In genomic region chr16:66166451-66166850, GRCh38 we compare ENCODE assay signal across 24 cellular contexts.
DNase-seq lines count a peak whose midpoint lies in the region; ATAC-seq and TF ChIP-seq lines count a peak whose summit lies in the region.
"Had no signal": no experiment of that assay in that cellular context is flagged by ENCODE, and none has a peak within 500 bp of the region (broad histone marks: within the 10 kb centered on the region; RNA-seq: fewer than 3 reads in every experiment).

No MANE protein-coding gene starts in this region.

- no peaks in the 10 kb centered on the region for H4K20me1 ChIP-seq in hepatocyte (ENCODE audit: insufficient read depth, poor library complexity, severe bottlenecking)

- H3K4me1 ChIP-seq in adrenal gland (replicated peaks in 1 of 2) (no peaks in the 10 kb centered on the region), hepatocyte (ENCODE audit: insufficient read depth) (peaks cover 6% of the 10 kb centered on the region)

- no peak for ATAC-seq in HG02623 (IDR thresholded peaks at IDR 0.05; ENCODE audit: unreplicated experiment)
- no peak for ATAC-seq in GM18907 (IDR thresholded peaks at IDR 0.05; ENCODE audit: unreplicated experiment)
- ATAC-seq: GM12878, SK-N-SH treated with all-trans-retinoic acid at 6 μM for 48 hours, T-cell had no signal

- H3K27ac ChIP-seq in adrenal gland (no peak overlapping the region), hepatocyte (peak overlapping the region; percentile 24), caudate nucleus (ENCODE audit: low read depth, low read length) (no peak overlapping the region)
- H3K27ac ChIP-seq: HL-60, KMS-11, PC-9, RWPE1 had no signal

- H3K9me2 ChIP-seq in hepatocyte (replicated peaks; ENCODE audit: insufficient read depth), result no peaks in the 10 kb centered on the region

- H3K36me3 ChIP-seq in adrenal gland (replicated peaks in 1 of 2) (no peaks in the 10 kb centered on the region), hepatocyte (replicated peaks; ENCODE audit: insufficient read depth, low read depth) (no peaks in the 10 kb centered on the region)

- H3K9me3 ChIP-seq in adrenal gland (replicated peaks in 1 of 3) (no peaks in the 10 kb centered on the region), hepatocyte (ENCODE audit: low read depth) (no peaks in the 10 kb centered on the region)

- no peak overlapping the region for H2AFZ ChIP-seq in hepatocyte
- H2AFZ ChIP-seq: PC-9 had no signal

- H3K27me3 Mint-ChIP-seq in activated naive CD4-positive, alpha-beta T cell treated with anti-CD3 and anti-CD28 coated beads for 36 hours (ENCODE audit: low read depth), result no peaks in the 10 kb centered on the region

- H3K36me3 Mint-ChIP-seq in activated naive CD4-positive, alpha-beta T cell treated with anti-CD3 and anti-CD28 coated beads for 36 hours (ENCODE audit: low read depth), result no peaks in the 10 kb centered on the region
- H3K36me3 Mint-ChIP-seq: T-cell had no signal

- no peaks in the 10 kb centered on the region for H3K4me1 Mint-ChIP-seq in activated naive CD4-positive, alpha-beta T cell treated with anti-CD3 and anti-CD28 coated beads for 36 hours (ENCODE audit: low read depth)
- H3K4me1 Mint-ChIP-seq: T-cell had no signal

- no peak for TF ChIP-seq POLR2A in adrenal gland (IDR thresholded peaks at IDR 0.05)

- no peak overlapping the region for H3K4me3 Mint-ChIP-seq in activated naive CD4-positive, alpha-beta T cell treated with anti-CD3 and anti-CD28 coated beads for 36 hours
- H3K4me3 Mint-ChIP-seq: CD4-positive, alpha-beta T cell; T-cell had no signal

- DNase-seq in NCI-H226 (peak; percentile 64), adrenal gland (peak; percentile 28 to 94 (median 75)), hepatocyte (ENCODE audit: low spot score) (peak; percentile 51), caudate nucleus (lab: John Stamatoyannopoulos, UW) (no peak)
- DNase-seq in activated naive CD4-positive, alpha-beta T cell treated with anti-CD3 and anti-CD28 coated beads for 36 hours, result no peak
- DNase-seq: CD4-positive, alpha-beta T cell; COR-L47; DMS 273 treated with DMSO at 0.1 percent for 48 hours; DMS79 treated with DMSO at 0.1 percent for 48 hours; H7; NCI-H1105; NCI-H2029 treated with DMSO at 0.1 percent for 48 hours; NCI-H2171; NCI-H524 treated with DMSO at 0.1 percent for 48 hours; PC-9; SHP77 treated with DMSO at 0.1 percent for 48 hours; T-cell had no signal

- intact Hi-C loops in adrenal gland (cut with DNase I), result no loop called here
- intact Hi-C loops in activated naive CD4-positive, alpha-beta T cell treated with anti-CD3 and anti-CD28 coated beads for 36 hours (cut with micrococcal nuclease), result no loop called here

- WGBS in adrenal gland, 4 donors, result 50 to 77% (median 53%) methylated on average over 3 to 9 of the region's 9 CpGs
- WGBS in hepatocyte (ENCODE audit: low lambda C conversion rate, missing lambda C conversion rate), result 80% methylated on average over 9 of the region's 9 CpGs

- no peak overlapping the region for H3K27ac Mint-ChIP-seq in activated naive CD4-positive, alpha-beta T cell treated with anti-CD3 and anti-CD28 coated beads for 36 hours
- H3K27ac Mint-ChIP-seq: CD4-positive, alpha-beta T cell; T-cell had no signal

- H3K79me2 ChIP-seq in hepatocyte, result no peaks in the 10 kb centered on the region

- CTCF ChIA-PET in activated naive CD4-positive, alpha-beta T cell treated with anti-CD3 and anti-CD28 coated beads for 36 hours (lab: Charles Lee), result no interaction called here

- no peaks in the 10 kb centered on the region for H3K9me3 Mint-ChIP-seq in activated naive CD4-positive, alpha-beta T cell treated with anti-CD3 and anti-CD28 coated beads for 36 hours
- H3K9me3 Mint-ChIP-seq: CD4-positive, alpha-beta T cell; T-cell had no signal

- no peak overlapping the region for H3K4me2 ChIP-seq in hepatocyte
- H3K4me2 ChIP-seq: KMS-11, PC-9 had no signal

- H3K27me3 ChIP-seq in adrenal gland, result peaks cover 3% of the 10 kb centered on the region
- H3K27me3 ChIP-seq in hepatocyte, result no peaks in the 10 kb centered on the region

- TF ChIP-seq CTCF in adrenal gland (IDR thresholded peaks at IDR 0.05) (no peak), hepatocyte (IDR thresholded peaks at IDR 0.05; ENCODE audit: poor library complexity) (no peak)

- no peak overlapping the region for H3K4me3 ChIP-seq in adrenal gland
- H3K4me3 ChIP-seq in hepatocyte, result no peak overlapping the region
- H3K4me3 ChIP-seq: GM12878, PC-9 had no signal

Comparison
In these comparisons a context has a peak if more than half of its experiments do, and no peak if none do; other contexts are left out.
1. DNase-seq: peak in NCI-H226 (single experiment), adrenal gland (7 of 7) and hepatocyte (single experiment); none in caudate nucleus (0 of 61) and activated naive CD4-positive, alpha-beta T cell treated with anti-CD3 and anti-CD28 coated beads for 36 hours (single experiment).